Comparison of ENCODE assay signal across 1 cellular context in the genomic region with DNA sequence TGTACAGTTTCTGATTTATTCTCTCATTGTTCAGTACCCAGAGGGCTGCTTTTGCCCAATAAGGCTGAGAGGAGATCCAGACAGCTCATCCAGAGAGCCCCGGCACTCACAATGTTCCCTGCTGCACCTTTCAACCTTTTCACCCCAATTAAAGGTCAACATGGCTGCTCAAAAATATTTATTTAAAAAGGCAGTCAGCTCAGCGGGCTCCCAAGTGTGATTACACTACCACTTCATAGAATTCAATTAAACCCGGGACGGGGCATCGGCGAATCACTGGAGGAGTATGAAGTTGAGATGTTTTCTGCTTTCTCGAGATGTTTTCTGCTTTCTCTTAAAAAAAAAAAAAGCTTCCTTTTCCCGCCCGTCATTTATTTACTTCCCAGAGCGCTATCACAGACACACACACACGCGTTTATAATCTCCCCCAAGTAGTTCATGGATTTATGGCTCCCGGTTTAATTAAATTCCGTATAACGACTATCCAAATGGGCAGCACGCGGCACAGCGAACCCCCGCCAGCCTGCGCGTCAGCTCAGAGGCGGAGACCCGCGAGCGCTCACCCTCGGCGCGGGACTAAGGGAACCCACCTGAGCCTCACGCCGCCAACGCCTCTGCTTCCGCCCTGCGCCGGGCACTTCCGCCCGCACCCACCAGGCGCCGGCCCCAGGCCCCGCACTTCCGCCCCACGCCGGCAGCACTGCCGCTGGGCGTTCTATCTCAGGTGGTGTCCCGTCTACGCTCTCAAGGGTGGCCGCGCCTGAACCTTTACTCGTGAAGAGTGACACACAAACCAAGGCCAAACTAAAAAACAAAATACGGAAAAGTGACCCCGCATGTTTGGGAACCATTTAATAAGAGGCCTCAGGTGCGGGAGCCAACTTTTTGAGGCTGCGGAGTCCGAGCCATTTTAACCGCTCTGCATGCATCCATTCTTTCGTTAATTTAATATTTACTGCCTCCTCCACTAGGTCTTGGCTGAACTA.
TF ChIP-seq lines count a peak whose summit lies in the region.

TSS of gene C5orf63 (minus strand) at position 642 of the 986 bp plus-strand sequence. CDS start 14,507 bp downstream, outside the sequence.

TF ChIP-seq in GM12878, 131 proteins besides CTCF, POLR2A, EP300 and RAD21 (continued from another document and continues in another):
- TF ChIP-seq, protein P1, sequence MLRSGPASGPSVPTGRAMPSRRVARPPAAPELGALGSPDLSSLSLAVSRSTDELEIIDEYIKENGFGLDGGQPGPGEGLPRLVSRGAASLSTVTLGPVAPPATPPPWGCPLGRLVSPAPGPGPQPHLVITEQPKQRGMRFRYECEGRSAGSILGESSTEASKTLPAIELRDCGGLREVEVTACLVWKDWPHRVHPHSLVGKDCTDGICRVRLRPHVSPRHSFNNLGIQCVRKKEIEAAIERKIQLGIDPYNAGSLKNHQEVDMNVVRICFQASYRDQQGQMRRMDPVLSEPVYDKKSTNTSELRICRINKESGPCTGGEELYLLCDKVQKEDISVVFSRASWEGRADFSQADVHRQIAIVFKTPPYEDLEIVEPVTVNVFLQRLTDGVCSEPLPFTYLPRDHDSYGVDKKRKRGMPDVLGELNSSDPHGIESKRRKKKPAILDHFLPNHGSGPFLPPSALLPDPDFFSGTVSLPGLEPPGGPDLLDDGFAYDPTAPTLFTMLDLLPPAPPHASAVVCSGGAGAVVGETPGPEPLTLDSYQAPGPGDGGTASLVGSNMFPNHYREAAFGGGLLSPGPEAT (IDR thresholded peaks at IDR 0.05; ENCODE audit: low read depth) = no peak
- TF ChIP-seq PBX3 (IDR thresholded peaks at IDR 0.05; ENCODE audit: insufficient replicate concordance, low read depth, low read length) (no peak), ASH2L (IDR thresholded peaks at IDR 0.05; ENCODE audit: borderline replicate concordance, low read depth) (no peak), IKZF2 (IDR thresholded peaks at IDR 0.05) (peak in 1 of 2 experiments; percentile 29; a peak in 1 of 4 replicates), CHD4 (IDR thresholded peaks at IDR 0.05) (no peak), ATF2 (IDR thresholded peaks at IDR 0.05; ENCODE audit: low read length) (no peak), KLF5 (IDR thresholded peaks at IDR 0.05; ENCODE audit: partially characterized antibody) (no peak), KDM1A (IDR thresholded peaks at IDR 0.05; ENCODE audit: borderline replicate concordance) (no peak), RBBP5 (conservative IDR thresholded peaks at IDR 0.05) (no peak), HDAC2 (IDR thresholded peaks at IDR 0.05) (no peak), NBN (IDR thresholded peaks at IDR 0.05) (no peak), JUND (IDR thresholded peaks at IDR 0.05; ENCODE audit: low read depth, low read length) (no peak), PRDM15 (CRISPR knock-in tag; IDR thresholded peaks at IDR 0.05) (no peak), CBX5 (IDR thresholded peaks at IDR 0.05; ENCODE audit: low read depth) (0 out of 2 replicates have a peak, but pooled peaks have one; percentile 49), TARDBP (IDR thresholded peaks at IDR 0.05; ENCODE audit: borderline replicate concordance) (no peak), IRF4 (IDR thresholded peaks at IDR 0.05; ENCODE audit: low read depth, low read length) (no peak), MTA2 (IDR thresholded peaks at IDR 0.05; ENCODE audit: low read depth) (no peak), RAD51 (IDR thresholded peaks at IDR 0.05) (no peak), MYB (IDR thresholded peaks at IDR 0.05; ENCODE audit: borderline replicate concordance, low read depth, low read length) (no peak), HDAC6 (IDR thresholded peaks at IDR 0.05; ENCODE audit: unreplicated experiment) (no peak), TBL1XR1 (IDR thresholded peaks at IDR 0.05; ENCODE audit: low read depth, low read length) (no peak), MXI1 (IDR thresholded peaks at IDR 0.05; ENCODE audit: low read depth, low read length) (no peak), STAT3 (IDR thresholded peaks at IDR 0.05; ENCODE audit: low read depth, low read length) (no peak), ETV6 (conservative IDR thresholded peaks at IDR 0.05 in 1 of 2, IDR thresholded peaks at IDR 0.05 in 1 of 2; ENCODE audit: borderline replicate concordance in 1 of 2, low read depth in 1 of 2) (peak in 1 of 2 experiments; percentile 99; a peak in 3 of 4 replicates), GABPA (IDR thresholded peaks at IDR 0.05; ENCODE audit: low read depth) (peak; percentile 86; the same call in 1 of the 2 replicates), ZNF274 (IDR thresholded peaks at IDR 0.05; ENCODE audit: insufficient read depth, insufficient read length) (no peak), ZNF384 (IDR thresholded peaks at IDR 0.05; ENCODE audit: borderline replicate concordance, low read depth, low read length) (peak; percentile 49; the same call in 1 of the 2 replicates), RCOR1 (conservative IDR thresholded peaks at IDR 0.05; ENCODE audit: low read depth, low read length) (no peak), CREM (IDR thresholded peaks at IDR 0.05; ENCODE audit: low read depth) (peak; percentile 44; the same call in 1 of the 2 replicates), ZBED1 (IDR thresholded peaks at IDR 0.05; ENCODE audit: borderline replicate concordance) (no peak), CBX3 (IDR thresholded peaks at IDR 0.05; ENCODE audit: borderline replicate concordance, low read depth) (no peak), USF2 (IDR thresholded peaks at IDR 0.05; ENCODE audit: borderline replicate concordance, low read depth, low read length) (no peak)
- TF ChIP-seq, protein P2, sequence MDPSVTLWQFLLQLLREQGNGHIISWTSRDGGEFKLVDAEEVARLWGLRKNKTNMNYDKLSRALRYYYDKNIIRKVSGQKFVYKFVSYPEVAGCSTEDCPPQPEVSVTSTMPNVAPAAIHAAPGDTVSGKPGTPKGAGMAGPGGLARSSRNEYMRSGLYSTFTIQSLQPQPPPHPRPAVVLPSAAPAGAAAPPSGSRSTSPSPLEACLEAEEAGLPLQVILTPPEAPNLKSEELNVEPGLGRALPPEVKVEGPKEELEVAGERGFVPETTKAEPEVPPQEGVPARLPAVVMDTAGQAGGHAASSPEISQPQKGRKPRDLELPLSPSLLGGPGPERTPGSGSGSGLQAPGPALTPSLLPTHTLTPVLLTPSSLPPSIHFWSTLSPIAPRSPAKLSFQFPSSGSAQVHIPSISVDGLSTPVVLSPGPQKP (IDR thresholded peaks at IDR 0.05; ENCODE audit: low read depth, low read length) = peak; percentile 80; the same call in 1 of the 2 replicates
- TF ChIP-seq, protein P3, sequence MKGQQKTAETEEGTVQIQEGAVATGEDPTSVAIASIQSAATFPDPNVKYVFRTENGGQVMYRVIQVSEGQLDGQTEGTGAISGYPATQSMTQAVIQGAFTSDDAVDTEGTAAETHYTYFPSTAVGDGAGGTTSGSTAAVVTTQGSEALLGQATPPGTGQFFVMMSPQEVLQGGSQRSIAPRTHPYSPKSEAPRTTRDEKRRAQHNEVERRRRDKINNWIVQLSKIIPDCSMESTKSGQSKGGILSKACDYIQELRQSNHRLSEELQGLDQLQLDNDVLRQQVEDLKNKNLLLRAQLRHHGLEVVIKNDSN (IDR thresholded peaks at IDR 0.05; ENCODE audit: borderline replicate concordance, extremely low read length, insufficient read depth, low read depth, low read length) = no peak
- TF ChIP-seq, protein P4, sequence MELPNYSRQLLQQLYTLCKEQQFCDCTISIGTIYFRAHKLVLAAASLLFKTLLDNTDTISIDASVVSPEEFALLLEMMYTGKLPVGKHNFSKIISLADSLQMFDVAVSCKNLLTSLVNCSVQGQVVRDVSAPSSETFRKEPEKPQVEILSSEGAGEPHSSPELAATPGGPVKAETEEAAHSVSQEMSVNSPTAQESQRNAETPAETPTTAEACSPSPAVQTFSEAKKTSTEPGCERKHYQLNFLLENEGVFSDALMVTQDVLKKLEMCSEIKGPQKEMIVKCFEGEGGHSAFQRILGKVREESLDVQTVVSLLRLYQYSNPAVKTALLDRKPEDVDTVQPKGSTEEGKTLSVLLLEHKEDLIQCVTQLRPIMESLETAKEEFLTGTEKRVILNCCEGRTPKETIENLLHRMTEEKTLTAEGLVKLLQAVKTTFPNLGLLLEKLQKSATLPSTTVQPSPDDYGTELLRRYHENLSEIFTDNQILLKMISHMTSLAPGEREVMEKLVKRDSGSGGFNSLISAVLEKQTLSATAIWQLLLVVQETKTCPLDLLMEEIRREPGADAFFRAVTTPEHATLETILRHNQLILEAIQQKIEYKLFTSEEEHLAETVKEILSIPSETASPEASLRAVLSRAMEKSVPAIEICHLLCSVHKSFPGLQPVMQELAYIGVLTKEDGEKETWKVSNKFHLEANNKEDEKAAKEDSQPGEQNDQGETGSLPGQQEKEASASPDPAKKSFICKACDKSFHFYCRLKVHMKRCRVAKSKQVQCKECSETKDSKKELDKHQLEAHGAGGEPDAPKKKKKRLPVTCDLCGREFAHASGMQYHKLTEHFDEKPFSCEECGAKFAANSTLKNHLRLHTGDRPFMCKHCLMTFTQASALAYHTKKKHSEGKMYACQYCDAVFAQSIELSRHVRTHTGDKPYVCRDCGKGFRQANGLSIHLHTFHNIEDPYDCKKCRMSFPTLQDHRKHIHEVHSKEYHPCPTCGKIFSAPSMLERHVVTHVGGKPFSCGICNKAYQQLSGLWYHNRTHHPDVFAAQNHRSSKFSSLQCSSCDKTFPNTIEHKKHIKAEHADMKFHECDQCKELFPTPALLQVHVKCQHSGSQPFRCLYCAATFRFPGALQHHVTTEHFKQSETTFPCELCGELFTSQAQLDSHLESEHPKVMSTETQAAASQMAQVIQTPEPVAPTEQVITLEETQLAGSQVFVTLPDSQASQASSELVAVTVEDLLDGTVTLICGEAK (IDR thresholded peaks at IDR 0.05; ENCODE audit: borderline replicate concordance) = peak; percentile 76
- TF ChIP-seq, protein P5, sequence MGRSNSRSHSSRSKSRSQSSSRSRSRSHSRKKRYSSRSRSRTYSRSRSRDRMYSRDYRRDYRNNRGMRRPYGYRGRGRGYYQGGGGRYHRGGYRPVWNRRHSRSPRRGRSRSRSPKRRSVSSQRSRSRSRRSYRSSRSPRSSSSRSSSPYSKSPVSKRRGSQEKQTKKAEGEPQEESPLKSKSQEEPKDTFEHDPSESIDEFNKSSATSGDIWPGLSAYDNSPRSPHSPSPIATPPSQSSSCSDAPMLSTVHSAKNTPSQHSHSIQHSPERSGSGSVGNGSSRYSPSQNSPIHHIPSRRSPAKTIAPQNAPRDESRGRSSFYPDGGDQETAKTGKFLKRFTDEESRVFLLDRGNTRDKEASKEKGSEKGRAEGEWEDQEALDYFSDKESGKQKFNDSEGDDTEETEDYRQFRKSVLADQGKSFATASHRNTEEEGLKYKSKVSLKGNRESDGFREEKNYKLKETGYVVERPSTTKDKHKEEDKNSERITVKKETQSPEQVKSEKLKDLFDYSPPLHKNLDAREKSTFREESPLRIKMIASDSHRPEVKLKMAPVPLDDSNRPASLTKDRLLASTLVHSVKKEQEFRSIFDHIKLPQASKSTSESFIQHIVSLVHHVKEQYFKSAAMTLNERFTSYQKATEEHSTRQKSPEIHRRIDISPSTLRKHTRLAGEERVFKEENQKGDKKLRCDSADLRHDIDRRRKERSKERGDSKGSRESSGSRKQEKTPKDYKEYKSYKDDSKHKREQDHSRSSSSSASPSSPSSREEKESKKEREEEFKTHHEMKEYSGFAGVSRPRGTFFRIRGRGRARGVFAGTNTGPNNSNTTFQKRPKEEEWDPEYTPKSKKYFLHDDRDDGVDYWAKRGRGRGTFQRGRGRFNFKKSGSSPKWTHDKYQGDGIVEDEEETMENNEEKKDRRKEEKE (IDR thresholded peaks at IDR 0.05) = no peak
